Comparison of ENCODE assay signal across 8 cellular contexts in the genomic region with DNA sequence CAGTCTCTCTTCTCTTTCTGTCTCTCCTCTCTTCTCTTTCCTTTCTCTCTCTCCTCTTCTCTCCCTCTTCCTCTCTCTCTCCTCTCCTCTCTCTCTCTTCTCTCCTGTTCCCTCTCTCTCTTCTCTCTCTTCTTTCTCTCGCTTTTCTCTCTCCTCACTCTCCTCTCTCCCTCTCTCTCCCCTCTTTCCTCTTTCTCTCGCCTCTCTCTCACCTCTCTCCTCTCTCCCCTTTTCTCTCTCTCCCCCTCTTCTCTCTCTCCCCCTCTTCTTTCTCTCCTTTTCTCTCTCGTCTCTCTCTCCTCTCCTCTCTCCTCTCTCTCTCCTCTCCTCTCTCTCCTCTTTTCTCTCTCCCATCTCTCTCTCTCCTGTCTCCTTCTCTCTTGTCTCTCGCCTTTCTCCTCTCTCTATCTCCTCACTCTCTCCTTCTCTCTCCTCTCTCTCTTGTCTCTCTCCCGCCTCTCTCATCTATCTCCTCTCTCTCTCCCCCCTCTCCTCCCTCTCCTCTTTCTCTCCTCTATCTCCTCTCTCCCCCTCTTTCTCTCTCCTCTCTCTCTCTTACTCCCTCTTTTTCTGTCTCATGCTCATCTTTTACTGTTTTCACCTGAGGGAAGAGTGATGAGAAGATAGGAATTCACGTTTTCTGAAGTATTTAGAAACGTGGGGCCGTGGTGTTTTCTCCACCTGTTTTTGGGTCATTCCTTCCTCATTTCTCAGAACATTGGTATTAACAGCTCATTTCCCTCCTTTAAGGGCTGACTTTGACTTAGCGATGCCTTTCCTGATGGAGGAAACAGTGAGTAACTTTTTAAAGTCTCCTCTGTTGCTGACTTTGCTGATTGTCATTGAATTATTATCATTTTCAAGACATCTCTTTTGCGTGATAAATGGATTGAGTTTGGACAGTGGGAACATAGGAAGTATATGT.
DNase-seq lines count a peak whose midpoint lies in the region; ATAC-seq, FAIRE-seq and TF ChIP-seq lines count a peak whose summit lies in the region.

No MANE protein-coding gene starts in this region.

- FAIRE-seq in keratinocyte (lab: Jason Lieb, UNC), result no peak

- peak overlapping the region; percentile 48 for H3K27ac ChIP-seq in keratinocyte (ENCODE audit: control insufficient read depth, insufficient read depth, low read length)
- H3K27ac ChIP-seq in thoracic aorta, result no peak overlapping the region

- TF ChIP-seq CTCF in keratinocyte (optimal IDR thresholded peaks at IDR 0.05 in 1 of 3, IDR thresholded peaks at IDR 0.05 in 1 of 3, conservative IDR thresholded peaks at IDR 0.05 in 1 of 3; ENCODE audit: extremely low read depth in 1 of 3, insufficient read depth in 2 of 3, low read length in 3 of 3), result no peak
- no peak for TF ChIP-seq CTCF in thoracic aorta (IDR thresholded peaks at IDR 0.05)

- peaks cover 24% of the 10 kb centered on the region for H3K79me2 ChIP-seq in keratinocyte (ENCODE audit: control insufficient read depth, insufficient read depth, low read length)

- peaks cover 58% of the 10 kb centered on the region for H3K4me1 Mint-ChIP-seq in activated T-cell treated with anti-CD3 and anti-CD28 coated beads, Interleukin-2, amount 50 U/mL, for 24 hours (ENCODE audit: low read depth)

- peak overlapping the region; percentile 91 for H3K4me3 Mint-ChIP-seq in activated T-cell treated with anti-CD3 and anti-CD28 coated beads, Interleukin-2, amount 50 U/mL, for 24 hours

- H3K4me1 ChIP-seq in keratinocyte (ENCODE audit: control insufficient read depth, extremely low read depth, insufficient read depth, low read length), result peaks cover 13% of the 10 kb centered on the region
- peaks cover 0 to 11% of the 10 kb centered on the region in 2 donors for H3K4me1 ChIP-seq in thoracic aorta (ENCODE audit: control insufficient read depth in 1 of 2, low read depth in 2 of 2)

- dilution Hi-C loops in keratinocyte (cut with MboI; ENCODE audit: extremely low pct_ligation_motif_present, low sequenced_read_pairs), result no loop called here

- H3K4me2 ChIP-seq in keratinocyte (ENCODE audit: control insufficient read depth, extremely low read depth, insufficient read depth, low read depth, low read length), result peak overlapping the region; percentile 91

- no peaks in the 10 kb centered on the region for H3K27me3 ChIP-seq in keratinocyte (ENCODE audit: control insufficient read depth, extremely low read depth, insufficient read depth, low read length)
- H3K27me3 ChIP-seq in thoracic aorta (replicated peaks; ENCODE audit: insufficient read depth), result no peaks in the 10 kb centered on the region

- no peaks in the 10 kb centered on the region for H3K9me3 ChIP-seq in keratinocyte (ENCODE audit: control insufficient read depth, low read depth, low read length)
- no peaks in the 10 kb centered on the region for H3K9me3 ChIP-seq in thoracic aorta

- H3K36me3 Mint-ChIP-seq in activated T-cell treated with anti-CD3 and anti-CD28 coated beads, Interleukin-2, amount 50 U/mL, for 24 hours (ENCODE audit: low read depth), result peaks cover 58% of the 10 kb centered on the region
- peaks cover 23 to 60% of the 10 kb centered on the region in 2 donors for H3K36me3 Mint-ChIP-seq in activated naive CD4-positive, alpha-beta T cell treated with anti-CD3 and anti-CD28 coated beads, Interleukin-2, amount 50 U/mL, for 72 hours

- no peaks in the 10 kb centered on the region for H4K20me1 ChIP-seq in keratinocyte (ENCODE audit: control insufficient read depth, extremely low read depth, insufficient read depth, low read length)

- peak overlapping the region; percentile 83 for H3K9ac ChIP-seq in keratinocyte (ENCODE audit: control insufficient read depth, extremely low read depth, insufficient read depth, low read length)

- DNase-seq in activated T-cell treated with anti-CD3 and anti-CD28 coated beads, Interleukin-2, amount 50 U/mL, for 24 hours, result no peak
- no peak for DNase-seq in activated T-cell treated with anti-CD3 and anti-CD28 coated beads, Interleukin-2, amount 50 U/mL, for 1 hour
- DNase-seq in activated naive CD4-positive, alpha-beta T cell treated with anti-CD3 and anti-CD28 coated beads, Interleukin-2, amount 50 U/mL, for 72 hours (ENCODE audit: low spot score in 2 of 2), result no peak
- DNase-seq in keratinocyte (ENCODE audit: low read depth, low spot score) (no peak), thoracic aorta (ENCODE audit: low spot score) (no peak), NCI-H526 (lab: John Stamatoyannopoulos, UW) (no peak), NCI-H82 (lab: John Stamatoyannopoulos, UW) (no peak)

- no peaks in the 10 kb centered on the region for H3K9me1 ChIP-seq in keratinocyte (ENCODE audit: control insufficient read depth, extremely low read depth, insufficient read depth, low read length)

- H3K9me3 Mint-ChIP-seq in activated T-cell treated with anti-CD3 and anti-CD28 coated beads, Interleukin-2, amount 50 U/mL, for 24 hours, result no peaks in the 10 kb centered on the region
- H3K9me3 Mint-ChIP-seq in activated naive CD4-positive, alpha-beta T cell treated with anti-CD3 and anti-CD28 coated beads, Interleukin-2, amount 50 U/mL, for 72 hours, result peaks cover 7 to 8% of the 10 kb centered on the region in 2 donors

- no peak for ATAC-seq in activated naive CD4-positive, alpha-beta T cell treated with anti-CD3 and anti-CD28 coated beads, Interleukin-2, amount 50 U/mL, for 72 hours
- ATAC-seq in thoracic aorta (ENCODE audit: insufficient number of reproducible peaks, low FRiP score, low read depth), result no peak
- ATAC-seq in HG03045 (IDR thresholded peaks at IDR 0.05; ENCODE audit: unreplicated experiment), result no peak

- H3K27ac Mint-ChIP-seq in activated T-cell treated with anti-CD3 and anti-CD28 coated beads, Interleukin-2, amount 50 U/mL, for 24 hours, result peak overlapping the region; percentile 88
- peak overlapping the region; percentile 33 to 87 for H3K27ac Mint-ChIP-seq in activated naive CD4-positive, alpha-beta T cell treated with anti-CD3 and anti-CD28 coated beads, Interleukin-2, amount 50 U/mL, for 72 hours

- H3K4me3 ChIP-seq in keratinocyte (ENCODE audit: control insufficient read depth in 2 of 3, extremely low read depth in 1 of 3, insufficient read depth in 2 of 3, low read depth in 1 of 3, low read length in 3 of 3) (peak overlapping the region; percentile 80 to 94 (median 85)), thoracic aorta (peak overlapping the region; percentile 95)

- H2AFZ ChIP-seq in keratinocyte (ENCODE audit: control insufficient read depth, low read length), result peak overlapping the region; percentile 12

- peaks cover 8 to 10% of the 10 kb centered on the region in 2 experiments for H3K36me3 ChIP-seq in keratinocyte (ENCODE audit: control insufficient read depth in 2 of 2, extremely low read depth in 1 of 2, insufficient read depth in 2 of 2, low read length in 2 of 2)
- H3K36me3 ChIP-seq in thoracic aorta, result no peaks in the 10 kb centered on the region

- H3K27me3 Mint-ChIP-seq in activated T-cell treated with anti-CD3 and anti-CD28 coated beads, Interleukin-2, amount 50 U/mL, for 24 hours, result no peaks in the 10 kb centered on the region
